Comparison of ENCODE assay signal across 13 cellular contexts in the genomic region with DNA sequence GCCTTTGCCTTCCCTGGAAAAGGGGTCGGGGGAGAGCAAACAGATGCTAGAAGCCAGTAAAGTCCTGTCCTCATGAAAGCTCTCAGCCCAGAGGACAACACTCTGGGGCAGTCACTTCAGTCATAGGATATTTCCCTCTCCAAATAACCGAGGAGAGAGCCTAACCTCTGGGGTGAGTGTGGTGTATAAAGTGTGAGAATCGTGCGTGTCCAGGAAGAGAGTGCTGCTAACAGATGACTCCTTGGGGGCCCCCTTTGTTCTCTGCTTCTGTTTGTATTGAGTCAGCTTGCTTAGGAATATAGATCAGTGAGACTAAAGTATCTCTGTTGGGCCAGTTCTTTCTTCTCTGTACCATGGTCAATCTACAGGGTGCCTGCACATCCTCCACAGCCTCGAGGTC.
DNase-seq lines count a peak whose midpoint lies in the region; ATAC-seq and TF ChIP-seq lines count a peak whose summit lies in the region.
"Had no signal": no experiment of that assay in that cellular context is flagged by ENCODE, and none has a peak within 500 bp of the region (broad histone marks: within the 10 kb centered on the region; RNA-seq: fewer than 3 reads in every experiment).

No MANE protein-coding gene starts in this region.

- ATAC-seq in upper lobe of right lung (no peak), HG03280 (IDR thresholded peaks at IDR 0.05; ENCODE audit: unreplicated experiment) (no peak)

- H4K20me1 ChIP-seq in osteoblast (ENCODE audit: insufficient read depth, low read length), result peaks cover 5% of the 10 kb centered on the region

- H3K4me3 ChIP-seq in astrocyte of the spinal cord (ENCODE audit: low read depth, low read length), result no peak overlapping the region
- H3K4me3 ChIP-seq in cardiac muscle cell, result no peak overlapping the region
- H3K4me3 ChIP-seq in osteoblast (ENCODE audit: insufficient read depth, low read length), result no peak overlapping the region
- H3K4me3 ChIP-seq in upper lobe of right lung, result no peak overlapping the region
- H3K4me3 ChIP-seq: SJCRH30, thoracic aorta had no signal

- DNase-seq in astrocyte of the spinal cord (ENCODE audit: low read depth, low spot score) (peak; percentile 88), cardiac muscle cell (ENCODE audit: low read depth in 1 of 2, low spot score in 1 of 2) (no peak), osteoblast (ENCODE audit: insufficient read length, low spot score, missing footprints) (peak; percentile 87), upper lobe of right lung (no peak), caudate nucleus (lab: John Stamatoyannopoulos, UW) (no peak), NK-92 (lab: John Stamatoyannopoulos, UW; ENCODE audit: unreplicated experiment) (no peak)
- no peak for DNase-seq in activated CD4-positive, alpha-beta T cell treated with anti-CD3 and anti-CD28 coated beads, Interleukin-2, amount 50 U/mL, for 1 hour
- DNase-seq: activated CD4-positive, alpha-beta T cell treated with anti-CD3 and anti-CD28 coated beads, Interleukin-2, amount 50 U/mL, for 4 hours; amniotic stem cell; CD4-positive, alpha-beta T cell; SJCRH30 had no signal

- H3K27ac ChIP-seq in cardiac muscle cell (peak overlapping the region; percentile 36), osteoblast (ENCODE audit: low read depth, low read length) (peak overlapping the region; percentile 51), upper lobe of right lung (peak overlapping the region; percentile 25), caudate nucleus (ENCODE audit: low read depth, low read length) (no peak overlapping the region)
- H3K27ac ChIP-seq: SJCRH30, thoracic aorta had no signal

- H3K4me2 ChIP-seq in osteoblast (ENCODE audit: insufficient read depth, low read length), result peak overlapping the region; percentile 7

- no peaks in the 10 kb centered on the region for H3K9me3 ChIP-seq in cardiac muscle cell (ENCODE audit: low read depth)
- H3K9me3 ChIP-seq in osteoblast (ENCODE audit: low read depth, low read length), result no peaks in the 10 kb centered on the region
- H3K9me3 ChIP-seq in upper lobe of right lung, result no peaks in the 10 kb centered on the region
- H3K9me3 ChIP-seq: SJCRH30, thoracic aorta had no signal

- no peak overlapping the region for H2AFZ ChIP-seq in osteoblast (ENCODE audit: low read length)

- in situ Hi-C loops in astrocyte of the spinal cord (cut with HindIII; ENCODE audit: low sequenced_read_pairs), result no loop called here

- H3K27me3 ChIP-seq in cardiac muscle cell (no peaks in the 10 kb centered on the region), osteoblast (ENCODE audit: insufficient read depth, low read length) (no peaks in the 10 kb centered on the region), upper lobe of right lung (no peaks in the 10 kb centered on the region)
- H3K27me3 ChIP-seq: SJCRH30 had no signal

- H3K36me3 ChIP-seq in cardiac muscle cell, result no peaks in the 10 kb centered on the region
- peaks cover 9% of the 10 kb centered on the region for H3K36me3 ChIP-seq in osteoblast (ENCODE audit: insufficient read depth, low read length)
- no peaks in the 10 kb centered on the region for H3K36me3 ChIP-seq in upper lobe of right lung
- H3K36me3 ChIP-seq: thoracic aorta had no signal

- H3K4me1 ChIP-seq in cardiac muscle cell (ENCODE audit: low read depth) (no peaks in the 10 kb centered on the region), osteoblast (ENCODE audit: insufficient read depth, low read length) (peaks cover 10% of the 10 kb centered on the region), upper lobe of right lung (peaks cover 8% of the 10 kb centered on the region)
- H3K4me1 ChIP-seq: SJCRH30 had no signal

- no peaks in the 10 kb centered on the region for H3K79me2 ChIP-seq in osteoblast (ENCODE audit: insufficient read depth, low read length)

- no peak for TF ChIP-seq CTCF in astrocyte of the spinal cord (IDR thresholded peaks at IDR 0.05; ENCODE audit: low read depth, low read length)
- TF ChIP-seq CTCF in cardiac muscle cell (IDR thresholded peaks at IDR 0.05; ENCODE audit: low read depth, low read length), result no peak
- TF ChIP-seq CTCF in osteoblast (IDR thresholded peaks at IDR 0.05; ENCODE audit: extremely low read depth, low read depth, low read length), result no peak
- TF ChIP-seq CTCF in upper lobe of right lung (IDR thresholded peaks at IDR 0.05), result no peak

- intact Hi-C loops in upper lobe of right lung (cut with DNase I), result no loop called here

Comparison
In these comparisons a context has a peak if more than half of its experiments do, and no peak if none do; other contexts are left out.
1. DNase-seq: peak in astrocyte of the spinal cord (single experiment) and osteoblast (single experiment); none in cardiac muscle cell (0 of 2), upper lobe of right lung (single experiment), activated CD4-positive, alpha-beta T cell treated with anti-CD3 and anti-CD28 coated beads, Interleukin-2, amount 50 U/mL, for 1 hour (single experiment), caudate nucleus (0 of 61) and NK-92 (single experiment).